Comparison of ENCODE assay signal across 1 cellular context in genomic region chr1:165353731-165354671, GRCh38.
TF ChIP-seq lines count a peak whose summit lies in the region.

No MANE protein-coding gene starts in this region.

TF ChIP-seq in H1, 55 proteins besides CTCF, POLR2A, EP300 and RAD21 (continued from another document):
- TF ChIP-seq RNF2 (IDR thresholded peaks at IDR 0.05; ENCODE audit: borderline replicate concordance, low read depth, low read length, missing control alignments, poor library complexity, severe bottlenecking) (peak; percentile 81), SUZ12 (IDR thresholded peaks at IDR 0.05; ENCODE audit: low read length) (peak; percentile 83), TEAD4 (IDR thresholded peaks at IDR 0.05; ENCODE audit: low read depth, low read length) (no peak), ASH2L (IDR thresholded peaks at IDR 0.05; ENCODE audit: low read length) (no peak), CBX8 (IDR thresholded peaks at IDR 0.05; ENCODE audit: borderline replicate concordance, low read depth, low read length) (peak; percentile 59; the same call in 1 of the 2 replicates), EZH2 (IDR thresholded peaks at IDR 0.05; ENCODE audit: low read depth, low read length, severe bottlenecking) (peak; percentile 71)
- TF ChIP-seq, protein P1, sequence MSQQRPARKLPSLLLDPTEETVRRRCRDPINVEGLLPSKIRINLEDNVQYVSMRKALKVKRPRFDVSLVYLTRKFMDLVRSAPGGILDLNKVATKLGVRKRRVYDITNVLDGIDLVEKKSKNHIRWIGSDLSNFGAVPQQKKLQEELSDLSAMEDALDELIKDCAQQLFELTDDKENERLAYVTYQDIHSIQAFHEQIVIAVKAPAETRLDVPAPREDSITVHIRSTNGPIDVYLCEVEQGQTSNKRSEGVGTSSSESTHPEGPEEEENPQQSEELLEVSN (IDR thresholded peaks at IDR 0.05): peak; percentile 53
